In genomic region chr5:132162945-132163344, GRCh38 we compare ENCODE assay signal across 34 cellular contexts.
"Had no signal": no experiment of that assay in that cellular context is flagged by ENCODE, and none has a peak within 500 bp of the region (broad histone marks: within the 10 kb centered on the region; RNA-seq: fewer than 3 reads in every experiment).

No MANE protein-coding gene starts in this region.

- H3K4me3 ChIP-seq: adrenal gland, body of pancreas, breast epithelium had no signal

- H3K27ac ChIP-seq: adrenal gland, body of pancreas, brain microvascular endothelial cell, breast epithelium, VCaP had no signal

- DNase-seq: activated B cell treated with CpG ODN at 0.5 μM for 24 hours; activated CD4-positive, alpha-beta memory T cell treated with anti-CD3 and anti-CD28 coated beads for 36 hours; activated CD4-positive, alpha-beta T cell treated with anti-CD3 and anti-CD28 coated beads for 4 hours; activated CD4-positive, alpha-beta T cell treated with anti-CD3 and anti-CD28 coated beads, Interleukin-2, amount 10 ng/mL, durations not matched to agents 24 days and 14 days; activated CD4-positive, alpha-beta T cell treated with anti-CD3 and anti-CD28 coated beads, Interleukin-2, amount 50 U/mL, for 1 hour; activated CD4-positive, alpha-beta T cell treated with anti-CD3 and anti-CD28 coated beads, Interleukin-2, amount 50 U/mL, for 4 hours; activated CD4-positive, CD25-positive, alpha-beta regulatory T cell treated with anti-CD3 and anti-CD28 coated beads, Interleukin-2, amount 50 U/mL, for 72 hours; activated CD8-positive, alpha-beta memory T cell treated with anti-CD3 and anti-CD28 coated beads, Interleukin-2, amount 50 U/mL, for 4 hours; activated CD8-positive, alpha-beta T cell treated with anti-CD3 and anti-CD28 coated beads for 36 hours; activated effector memory CD4-positive, alpha-beta T cell treated with anti-CD3 and anti-CD28 coated beads, Interleukin-2, amount 50 U/mL, for 16 hours; activated gamma-delta T cell treated with Interleukin-2 at 50 U/mL for 16 hours; activated naive CD4-positive, alpha-beta T cell; activated naive CD4-positive, alpha-beta T cell treated with anti-CD3 and anti-CD28 coated beads for 36 hours; activated naive CD4-positive, alpha-beta T cell treated with anti-CD3 and anti-CD28 coated beads, Interleukin-2, amount 50 U/mL, for 16 hours; activated naive CD8-positive, alpha-beta T cell treated with anti-CD3 and anti-CD28 coated beads for 36 hours; activated T-cell treated with anti-CD3 and anti-CD28 coated beads for 4 hours; activated T-cell treated with anti-CD3 and anti-CD28 coated beads, Interleukin-2, amount 50 U/mL, for 1 hour; activated T-cell treated with anti-CD3 and anti-CD28 coated beads, Interleukin-2, amount 50 U/mL, for 4 hours; activated T-cell treated with anti-CD3 and anti-CD28 coated beads, Interleukin-2, amount 50 U/mL, for 72 hours; adrenal gland; amniotic stem cell; aorta; body of pancreas; brain microvascular endothelial cell; central memory CD4-positive, alpha-beta T cell; T-cell; T-helper 2 cell; T-helper 9 cell had no signal

- ATAC-seq: activated CD8-positive, alpha-beta T cell treated with anti-CD3 and anti-CD28 coated beads for 36 hours; activated naive CD4-positive, alpha-beta T cell treated with anti-CD3 and anti-CD28 coated beads, Interleukin-2, amount 50 U/mL, for 72 hours; activated T-cell treated with anti-CD3 and anti-CD28 coated beads, Interleukin-2, amount 50 U/mL, for 4 hours; activated T-cell treated with anti-CD3 and anti-CD28 coated beads, Interleukin-2, amount 50 U/mL, for 72 hours; activated T-helper 17 cell treated with anti-CD3 and anti-CD28 coated beads, Interleukin-2, amount 50 U/mL, for 72 hours; body of pancreas; T-cell had no signal

- H3K9me3 ChIP-seq: adrenal gland, body of pancreas had no signal

- H3K27me3 ChIP-seq: adrenal gland, body of pancreas, brain microvascular endothelial cell, breast epithelium had no signal

- H3K4me1 ChIP-seq: adrenal gland, body of pancreas, breast epithelium had no signal

- H3K36me3 ChIP-seq: adrenal gland, brain microvascular endothelial cell, breast epithelium had no signal

- FAIRE-seq: astrocyte, TTC549 had no signal
